In genomic region chr7:49488573-49488972, GRCh38 we compare ENCODE assay signal across 16 cellular contexts.
A peak's percentile ranks its signal among the peaks of the same experiment; 100 is the strongest.
DNase-seq lines count a peak whose midpoint lies in the region; ATAC-seq and TF ChIP-seq lines count a peak whose summit lies in the region.
"Had no signal": no experiment of that assay in that cellular context is flagged by ENCODE, and none has a peak within 500 bp of the region (broad histone marks: within the 10 kb centered on the region; RNA-seq: fewer than 3 reads in every experiment).

No MANE protein-coding gene starts in this region.

- peak overlapping the region; percentile 88 for H3K27ac Mint-ChIP-seq in WTC11
- H3K27ac Mint-ChIP-seq: CD8-positive, alpha-beta T cell had no signal

- no peaks in the 10 kb centered on the region for H3K79me1 ChIP-seq in mesendoderm (ENCODE audit: low read length)

- H3K9me3 Mint-ChIP-seq in WTC11: peaks cover 10% of the 10 kb centered on the region; the same call in 1 of the 2 replicates

- DNase-seq in NCI-H524 (lab: John Stamatoyannopoulos, UW): peak; percentile 7 to 73
- no peak for DNase-seq in NCI-H524 treated with DMSO at 0.1 percent for 48 hours (lab: John Stamatoyannopoulos, UW)
- DNase-seq in WTC11 (ENCODE audit: low spot score): no peak
- peak; percentile 86 for DNase-seq in mesendoderm
- no peak for DNase-seq in vagina (ENCODE audit: extremely low spot score in 2 of 2)
- DNase-seq: 8988T; Calu3; CD8-positive, alpha-beta T cell; DMS79 treated with DMSO at 0.1 percent for 48 hours; GF-D8; IMR-90 had no signal

- no peaks in the 10 kb centered on the region for H3K27me3 ChIP-seq in mesendoderm (ENCODE audit: insufficient read depth, low read length, poor library complexity)
- no peaks in the 10 kb centered on the region for H3K27me3 ChIP-seq in vagina
- H3K27me3 ChIP-seq: BLaER1 treated with 17β-estradiol and CSF1 and Interleukin-3, amounts not matched to agents 10 nM and 100 nM had no signal

- no peaks in the 10 kb centered on the region for H3K36me3 Mint-ChIP-seq in WTC11
- H3K36me3 Mint-ChIP-seq: CD8-positive, alpha-beta T cell had no signal

- H3K27ac ChIP-seq in mesendoderm (ENCODE audit: low read depth, low read length): no peak overlapping the region
- H3K27ac ChIP-seq in vagina: no peak overlapping the region
- H3K27ac ChIP-seq: BLaER1 treated with 17β-estradiol and CSF1 and Interleukin-3, amounts not matched to agents 10 nM and 100 nM; HL-60 had no signal

- WGBS in mesendoderm (ENCODE audit: extremely low coverage, insufficient coverage, low lambda C conversion rate): no CpG with 5 or more reads among the region's 1 CpG

- no peak overlapping the region for H2BK5ac ChIP-seq in mesendoderm (ENCODE audit: low read length)

- TF ChIP-seq POLR2A in GM18505 (IDR thresholded peaks at IDR 0.05; ENCODE audit: borderline replicate concordance, extremely low read depth, insufficient read depth, insufficient read length): no peak
- TF ChIP-seq POLR2A in vagina (IDR thresholded peaks at IDR 0.05): no peak

- H3K36me3 ChIP-seq in mesendoderm (ENCODE audit: control insufficient read depth, insufficient read depth, low read length): no peaks in the 10 kb centered on the region
- H3K36me3 ChIP-seq in vagina: no peaks in the 10 kb centered on the region
- H3K36me3 ChIP-seq: BLaER1 treated with 17β-estradiol and CSF1 and Interleukin-3, amounts not matched to agents 10 nM and 100 nM; HAP-1 had no signal

- H3K56ac ChIP-seq in mesendoderm (ENCODE audit: low read length): no peak overlapping the region

- no peak for TF ChIP-seq CTCF in WTC11 (IDR thresholded peaks at IDR 0.05)
- TF ChIP-seq CTCF in vagina (IDR thresholded peaks at IDR 0.05): no peak

- H3K9ac ChIP-seq in mesendoderm (ENCODE audit: low read length): no peak overlapping the region
- H3K9ac ChIP-seq: BLaER1 treated with 17β-estradiol and CSF1 and Interleukin-3, amounts not matched to agents 10 nM and 100 nM had no signal

- H3K4me1 Mint-ChIP-seq in WTC11: peaks cover 58% of the 10 kb centered on the region

- no peak overlapping the region for H2AK5ac ChIP-seq in mesendoderm (ENCODE audit: low read length)

- CTCF ChIA-PET in WTC11 (lab: Charles Lee): no interaction called here

- no peak for ATAC-seq in WTC11
- no peak for ATAC-seq in GM18505 (IDR thresholded peaks at IDR 0.05; ENCODE audit: unreplicated experiment)
- no peak for ATAC-seq in HG02870 (IDR thresholded peaks at IDR 0.05; ENCODE audit: unreplicated experiment)
- ATAC-seq: CD8-positive, alpha-beta T cell had no signal

- no peaks in the 10 kb centered on the region for H3K27me3 Mint-ChIP-seq in WTC11 (ENCODE audit: low read depth)

- intact Hi-C loops in vagina (cut with DNase I): no loop called here

- H3K9me3 ChIP-seq in vagina: no peaks in the 10 kb centered on the region
- H3K9me3 ChIP-seq: BLaER1 treated with 17β-estradiol and CSF1 and Interleukin-3, amounts not matched to agents 10 nM and 100 nM; HAP-1 had no signal

- no peak overlapping the region for H4K8ac ChIP-seq in mesendoderm (ENCODE audit: low read depth, low read length)

- no peak overlapping the region for H3K4me2 ChIP-seq in mesendoderm (ENCODE audit: low read length)

- no peak overlapping the region for H3K4ac ChIP-seq in mesendoderm (ENCODE audit: low read depth, low read length)

- H2BK15ac ChIP-seq in mesendoderm (replicated peaks; ENCODE audit: low read depth): no peak overlapping the region

- POLR2A ChIA-PET in WTC11 (lab: Charles Lee): no interaction called here

- no peak overlapping the region for H3K23ac ChIP-seq in mesendoderm (ENCODE audit: low read length)

- peaks cover 3% of the 10 kb centered on the region for H3K4me1 ChIP-seq in mesendoderm (ENCODE audit: control insufficient read depth, low read depth, low read length)
- H3K4me1 ChIP-seq in vagina: no peaks in the 10 kb centered on the region
- H3K4me1 ChIP-seq: HAP-1 had no signal

- no peak overlapping the region for H4K5ac ChIP-seq in mesendoderm (ENCODE audit: low read length)

- no peak overlapping the region for H2BK120ac ChIP-seq in mesendoderm (ENCODE audit: low read depth, low read length)

- H3K79me2 ChIP-seq in mesendoderm (ENCODE audit: control insufficient read depth, insufficient read depth, low read length): no peaks in the 10 kb centered on the region

- H3K18ac ChIP-seq in mesendoderm (ENCODE audit: low read length): no peak overlapping the region

- no peak overlapping the region for H3K4me3 Mint-ChIP-seq in WTC11
- H3K4me3 Mint-ChIP-seq: CD8-positive, alpha-beta T cell had no signal

- H3K4me3 ChIP-seq in mesendoderm (ENCODE audit: low read length) (no peak overlapping the region), vagina (no peak overlapping the region)
- H3K4me3 ChIP-seq: BLaER1 treated with 17β-estradiol and CSF1 and Interleukin-3, amounts not matched to agents 10 nM and 100 nM; HAP-1 had no signal

TF ChIP-seq in WTC11, 78 proteins besides CTCF, POLR2A, EP300 and RAD21:
- TF ChIP-seq NR3C1 (CRISPR knock-in tag; conservative IDR thresholded peaks at IDR 0.05; ENCODE audit: low read depth) (no peak), RORB (CRISPR knock-in tag; IDR thresholded peaks at IDR 0.05) (no peak), E2F4 (CRISPR knock-in tag; IDR thresholded peaks at IDR 0.05; ENCODE audit: borderline replicate concordance, low read depth) (no peak), GRHL2 (CRISPR knock-in tag; IDR thresholded peaks at IDR 0.05; ENCODE audit: insufficient replicate concordance, severe bottlenecking) (no peak)

Comparison
In these comparisons a context has a peak if more than half of its experiments do, and no peak if none do; other contexts are left out.
1. DNase-seq: peak in NCI-H524 (2 of 2) and mesendoderm (single experiment); none in NCI-H524 treated with DMSO at 0.1 percent for 48 hours (single experiment), WTC11 (single experiment) and vagina (0 of 2).